In the genomic region with DNA sequence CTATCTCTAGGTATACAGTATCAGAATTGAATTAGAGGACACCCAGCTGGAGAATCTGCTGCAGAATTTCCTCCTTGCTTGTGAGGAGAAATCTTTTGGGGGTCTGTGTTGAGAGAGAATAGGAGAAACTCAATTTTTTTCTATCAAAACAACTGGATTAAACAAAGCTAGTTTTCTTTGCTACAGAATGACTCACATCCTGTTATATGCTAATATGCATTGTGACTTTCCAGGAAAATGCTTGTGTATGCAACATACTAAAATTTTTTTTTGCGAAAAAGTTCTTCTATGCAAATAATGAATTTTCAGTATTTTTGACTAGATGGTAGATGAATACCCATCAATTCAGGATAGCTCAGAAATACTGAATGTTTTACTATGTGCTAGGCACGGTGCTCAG, we compare ENCODE assay signal across 11 cellular contexts. TPM values are rescaled to one million over a fixed set of nuclear protein-coding genes. Genes with fewer than 3 reads are reported as not detected.
DNase-seq lines count a peak whose midpoint lies in the region; ATAC-seq and TF ChIP-seq lines count a peak whose summit lies in the region.
"Had no signal": no experiment of that assay in that cellular context is flagged by ENCODE, and none has a peak within 500 bp of the region (broad histone marks: within the 10 kb centered on the region; RNA-seq: fewer than 3 reads in every experiment).

No MANE protein-coding gene starts in this region.

- peak overlapping the region in 1 of 3 donors; percentile 52 for H3K27ac Mint-ChIP-seq in IgD-negative memory B cell

- no peaks in the 10 kb centered on the region for H3K27me3 ChIP-seq in ascending aorta

- no peak for TF ChIP-seq CTCF in ascending aorta (IDR thresholded peaks at IDR 0.05)

- peak overlapping the region; percentile 48 to 95 for H3K27ac ChIP-seq in ascending aorta

- DNase-seq in CD1c-positive myeloid dendritic cell (ENCODE audit: extremely low spot score): peak; percentile 18
- no peak for DNase-seq in ascending aorta (ENCODE audit: low spot score in 2 of 2)
- peak; percentile 55 for DNase-seq in iris pigment epithelial cell (ENCODE audit: low read depth)
- no peak for DNase-seq in medulla oblongata (ENCODE audit: extremely low spot score)
- DNase-seq in central memory CD4-positive, alpha-beta T cell: no peak
- DNase-seq in NCI-H82 (lab: John Stamatoyannopoulos, UW): no peak
- DNase-seq: cerebellar nuclear complex, DMS79, SIG-M5 had no signal

- peak overlapping the region in 3 of 4 donors; percentile 67 to 100 (median 95) for H3K4me3 Mint-ChIP-seq in IgD-negative memory B cell

- peaks cover 9 to 46% of the 10 kb centered on the region in 2 donors for H3K4me1 ChIP-seq in ascending aorta

- intact Hi-C loops in ascending aorta (cut with DNase I): loop anchor here (5.0 kb wide), 1 partner anchor 403 kb away; no protein-coding TSS in a partner anchor

- H3K9me3 ChIP-seq in ascending aorta: no peaks in the 10 kb centered on the region

- peaks cover 0 to 29% of the 10 kb centered on the region in 2 donors for H3K36me3 ChIP-seq in ascending aorta

- no peaks in the 10 kb centered on the region for H3K9me3 Mint-ChIP-seq in IgD-negative memory B cell

- H3K36me3 Mint-ChIP-seq in IgD-negative memory B cell: peaks cover 11% of the 10 kb centered on the region

- peaks cover 27 to 47% (median 35%) of the 10 kb centered on the region in 3 donors for H3K4me1 Mint-ChIP-seq in IgD-negative memory B cell

- no peaks in the 10 kb centered on the region for H3K27me3 Mint-ChIP-seq in IgD-negative memory B cell

- ATAC-seq in HG02798 (IDR thresholded peaks at IDR 0.05; ENCODE audit: poor library complexity, unreplicated experiment): no peak

- H3K4me3 ChIP-seq in ascending aorta: peak overlapping the region in 1 of 2 donors; percentile 90

RNA-seq across cellular contexts. Expression of a gene that starts 2.2 kb away (rescaled TPM):
- 19.5 TPM for polyA plus RNA-seq in IgD-negative memory B cell
- 3.6 TPM for total RNA-seq in ascending aorta

RNA-seq across cellular contexts. Expression of a gene that starts 41.8 kb away (rescaled TPM):
- polyA plus RNA-seq in IgD-negative memory B cell: 33.6 TPM
- total RNA-seq in ascending aorta: 6.9 TPM

Comparison
In these comparisons a context has a peak if more than half of its experiments do, and no peak if none do; other contexts are left out.
1. DNase-seq: peak in CD1c-positive myeloid dendritic cell (single experiment) and iris pigment epithelial cell (single experiment); none in ascending aorta (0 of 2), medulla oblongata (single experiment), central memory CD4-positive, alpha-beta T cell (single experiment) and NCI-H82 (single experiment).